1 cellular context compared by ENCODE assay signal in the genomic region with DNA sequence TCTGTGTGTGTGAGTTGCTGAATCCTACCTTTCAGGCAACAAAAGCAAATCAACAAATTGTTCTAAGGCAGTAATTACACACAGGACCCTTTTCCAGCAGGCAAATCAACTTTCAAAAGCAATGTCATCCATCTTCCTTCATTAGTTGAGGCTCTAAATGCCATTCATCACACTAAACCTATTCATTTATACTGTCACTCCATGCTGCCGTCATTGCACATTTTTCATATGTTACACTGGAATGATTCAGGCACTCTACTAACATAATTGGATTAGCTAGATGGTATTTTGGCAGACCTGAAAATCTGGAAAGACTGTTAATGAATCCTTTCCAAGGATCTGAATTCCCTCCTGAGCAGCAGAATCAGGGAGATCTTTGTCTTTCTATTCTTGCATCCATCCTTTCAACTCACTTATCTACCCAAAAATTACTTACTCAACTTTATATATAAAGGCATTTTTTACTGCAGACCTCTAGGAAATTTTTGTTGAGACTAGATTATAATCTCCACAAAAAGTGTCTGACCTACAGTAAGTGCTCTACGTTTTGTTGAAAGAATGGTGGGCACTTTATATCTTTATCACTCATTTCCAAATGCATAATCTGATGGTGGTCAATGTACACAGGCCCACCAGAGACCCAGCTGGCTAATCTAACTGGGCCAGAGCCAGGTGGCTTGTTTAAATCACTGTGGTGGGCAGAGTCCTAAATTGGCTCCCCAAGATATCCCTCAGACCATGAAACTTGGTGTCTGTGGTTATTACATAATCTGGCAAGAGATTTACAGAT.
TF ChIP-seq lines count a peak whose summit lies in the region.

No MANE protein-coding gene starts in this region.

TF ChIP-seq in GM12891, 5 proteins besides CTCF, POLR2A, EP300 and RAD21:
- TF ChIP-seq POU2F2 (IDR thresholded peaks at IDR 0.05; ENCODE audit: low read depth, low read length) (no peak), TAF1 (IDR thresholded peaks at IDR 0.05; ENCODE audit: low read depth, low read length) (no peak), POLR2AphosphoS5 (IDR thresholded peaks at IDR 0.05; ENCODE audit: low read depth, low read length) (no peak), SPI1 (IDR thresholded peaks at IDR 0.05; ENCODE audit: low read depth, low read length) (no peak), PAX5 (IDR thresholded peaks at IDR 0.05; ENCODE audit: insufficient read depth, low read length, severe bottlenecking) (no peak)
